ENCODE assay signal across 17 cellular contexts in the genomic region with DNA sequence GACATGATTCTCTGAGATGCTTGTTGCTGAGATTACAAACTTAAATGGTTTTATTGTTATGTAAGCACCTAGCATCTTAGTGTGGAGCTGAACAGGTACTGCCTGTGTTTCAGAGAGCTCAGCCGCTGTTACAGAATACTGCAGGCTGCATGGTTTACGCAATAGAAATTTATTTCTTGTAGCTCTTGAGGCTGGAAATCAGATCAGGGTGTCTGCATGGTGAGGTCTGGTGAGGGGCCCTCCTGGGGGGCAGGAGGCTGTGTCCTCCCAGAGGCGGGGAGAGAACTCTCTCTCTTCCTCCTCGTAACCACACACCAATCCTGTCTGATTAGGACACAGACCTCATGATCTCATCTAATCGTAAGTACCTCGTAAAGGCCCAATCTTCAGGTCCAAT. TPM values are rescaled to one million over a fixed set of nuclear protein-coding genes. Genes with fewer than 3 reads are reported as not detected.
A peak's percentile ranks its signal among the peaks of the same experiment; 100 is the strongest.
DNase-seq lines count a peak whose midpoint lies in the region; ATAC-seq and TF ChIP-seq lines count a peak whose summit lies in the region.
"Had no signal": no experiment of that assay in that cellular context is flagged by ENCODE, and none has a peak within 500 bp of the region (broad histone marks: within the 10 kb centered on the region; RNA-seq: fewer than 3 reads in every experiment).

No MANE protein-coding gene starts in this region.

- H3K27ac ChIP-seq in Peyer's patch, result no peak overlapping the region
- peak overlapping the region; percentile 18 for H3K27ac ChIP-seq in thymus (ENCODE audit: low read depth)
- H3K27ac ChIP-seq: A549, psoas muscle had no signal

- TF ChIP-seq CTCF in Peyer's patch (IDR thresholded peaks at IDR 0.05), result no peak

- WGBS in thymus, result 85% methylated on average over 6 of the region's 6 CpGs

- no peak for TF ChIP-seq POLR2A in Peyer's patch (IDR thresholded peaks at IDR 0.05)

- H3K4me3 ChIP-seq in Peyer's patch (no peak overlapping the region), thymus (ENCODE audit: low read length) (no peak overlapping the region)
- H3K4me3 ChIP-seq: A549, psoas muscle had no signal

- H3K9me3 ChIP-seq in Peyer's patch, result no peaks in the 10 kb centered on the region
- no peaks in the 10 kb centered on the region for H3K9me3 ChIP-seq in thymus (ENCODE audit: control insufficient read depth)
- H3K9me3 ChIP-seq: A549, psoas muscle had no signal

- peak; percentile 24 for DNase-seq in activated effector memory CD4-positive, alpha-beta T cell treated with anti-CD3 and anti-CD28 coated beads, Interleukin-2, amount 50 U/mL, for 16 hours
- no peak for DNase-seq in activated effector memory CD4-positive, alpha-beta T cell treated with Interleukin-2 at 50 U/mL for 16 hours
- DNase-seq in Peyer's patch, result peak in 2 of 3 donors; percentile 7 to 17
- peak; percentile 89 for DNase-seq in left kidney (ENCODE audit: low read depth, low spot score)
- no peak for DNase-seq in cerebellar nuclear complex (lab: John Stamatoyannopoulos, UW)
- no peak for DNase-seq in SHP77 treated with DMSO at 0.1 percent for 48 hours (lab: John Stamatoyannopoulos, UW)
- DNase-seq: activated gamma-delta T cell treated with Interleukin-2 at 50 U/mL for 16 hours; DMS79 treated with DMSO at 0.1 percent for 48 hours; naive B cell; RPMI8226; stimulated activated CD4-positive, alpha-beta T cell treated with anti-CD3 and anti-CD28 coated beads, Interleukin-15, amount 100 ng/mL, for 24 hours; stimulated activated naive CD4-positive, alpha-beta T cell treated with Interleukin-2 at 50 U/mL for 16 hours; T-helper 2 cell had no signal

- H3K4me1 ChIP-seq in Peyer's patch (no peaks in the 10 kb centered on the region), thymus (ENCODE audit: control insufficient read depth, insufficient read depth, low read length) (no peaks in the 10 kb centered on the region)
- H3K4me1 ChIP-seq: A549 had no signal

- ATAC-seq in GM21786 (IDR thresholded peaks at IDR 0.05; ENCODE audit: unreplicated experiment), result no peak
- ATAC-seq: A549, psoas muscle had no signal

- H3K27me3 ChIP-seq in Peyer's patch (no peaks in the 10 kb centered on the region), thymus (ENCODE audit: control insufficient read depth, insufficient read depth) (no peaks in the 10 kb centered on the region)

- H3K36me3 ChIP-seq in Peyer's patch, result no peaks in the 10 kb centered on the region
- no peaks in the 10 kb centered on the region for H3K36me3 ChIP-seq in thymus (ENCODE audit: control insufficient read depth, insufficient read depth)

RNA-seq across cellular contexts. Expression of a gene that starts 13.1 kb away (rescaled TPM):
- 10 to 100 TPM; 33.1 to 64.2 (median 53.7) TPM for total RNA-seq in Peyer's patch
- polyA plus RNA-seq in thymus, result 7.2 TPM

Comparison
In these comparisons a context has a peak if more than half of its experiments do, and no peak if none do; other contexts are left out.
1. DNase-seq: peak in activated effector memory CD4-positive, alpha-beta T cell treated with anti-CD3 and anti-CD28 coated beads, Interleukin-2, amount 50 U/mL, for 16 hours (single experiment), Peyer's patch (2 of 3) and left kidney (single experiment); none in activated effector memory CD4-positive, alpha-beta T cell treated with Interleukin-2 at 50 U/mL for 16 hours (single experiment), cerebellar nuclear complex (0 of 2) and SHP77 treated with DMSO at 0.1 percent for 48 hours (single experiment).